14 cellular contexts compared by ENCODE assay signal in the genomic region with DNA sequence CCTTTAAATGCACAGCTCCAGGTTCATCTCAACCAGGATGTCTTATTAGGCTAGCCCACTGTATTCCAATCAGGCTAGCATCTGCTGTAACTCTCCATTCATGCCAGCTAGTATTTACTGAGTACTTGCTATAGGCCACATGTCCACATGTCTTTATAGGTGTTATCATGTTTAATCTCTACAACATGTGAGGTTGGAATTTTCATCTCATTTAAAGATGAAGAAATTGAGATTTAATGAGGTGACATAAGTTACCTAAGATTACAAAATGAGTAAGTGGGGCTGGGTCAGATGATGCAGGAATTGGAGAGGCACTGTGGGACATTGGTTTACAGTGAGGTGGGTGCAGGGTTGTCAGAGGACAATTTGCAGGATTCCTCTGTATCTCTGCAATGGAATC. TPM values are rescaled to one million over a fixed set of nuclear protein-coding genes. Genes with fewer than 3 reads are reported as not detected.
DNase-seq lines count a peak whose midpoint lies in the region; ATAC-seq, FAIRE-seq and TF ChIP-seq lines count a peak whose summit lies in the region.
"Had no signal": no experiment of that assay in that cellular context is flagged by ENCODE, and none has a peak within 500 bp of the region (broad histone marks: within the 10 kb centered on the region; RNA-seq: fewer than 3 reads in every experiment).

No MANE protein-coding gene starts in this region.

- H3K27me3 ChIP-seq in heart right ventricle (no peaks in the 10 kb centered on the region), vagina (no peaks in the 10 kb centered on the region), small intestine (ENCODE audit: control insufficient read depth in 2 of 2, insufficient read depth in 2 of 2, low read length in 2 of 2) (no peaks in the 10 kb centered on the region)
- H3K27me3 ChIP-seq: cardiac muscle cell had no signal

- peaks cover 0 to 6% (median 0%) of the 10 kb centered on the region in 9 donors for H3K36me3 ChIP-seq in heart right ventricle
- H3K36me3 ChIP-seq in vagina = no peaks in the 10 kb centered on the region
- H3K36me3 ChIP-seq in small intestine (ENCODE audit: control insufficient read depth in 2 of 2, insufficient read depth in 2 of 2, low read length in 2 of 2) = no peaks in the 10 kb centered on the region
- H3K36me3 ChIP-seq: cardiac muscle cell had no signal

- H3K27ac Mint-ChIP-seq in brain = peak overlapping the region; percentile 7 to 98 (median 97)
- no peak overlapping the region for H3K27ac Mint-ChIP-seq in nephron progenitor cell

- H3K36me3 Mint-ChIP-seq in brain (no peaks in the 10 kb centered on the region), nephron progenitor cell (ENCODE audit: low read depth) (peaks cover 10% of the 10 kb centered on the region)

- H3K4me3 Mint-ChIP-seq in brain (peak overlapping the region; percentile 56 to 99 (median 94)), nephron progenitor cell (peak overlapping the region; percentile 51)

- ATAC-seq in heart right ventricle = no peak
- ATAC-seq in Right ventricle myocardium inferior = no peak
- no peak for ATAC-seq in HG03520 (IDR thresholded peaks at IDR 0.05; ENCODE audit: unreplicated experiment)
- ATAC-seq: esophagus mucosa had no signal

- no peak for TF ChIP-seq POLR2A in vagina (IDR thresholded peaks at IDR 0.05)

- H3K27me3 Mint-ChIP-seq in brain (peaks cover 5% of the 10 kb centered on the region), nephron progenitor cell (ENCODE audit: low read depth, poor library complexity) (peaks cover 5% of the 10 kb centered on the region)

- H3K4me3 ChIP-seq in heart right ventricle (no peak overlapping the region), vagina (no peak overlapping the region), small intestine (ENCODE audit: low read depth in 1 of 2, low read length in 2 of 2) (no peak overlapping the region)
- H3K4me3 ChIP-seq: cardiac muscle cell had no signal

- H3K27ac ChIP-seq in heart right ventricle (peak overlapping the region in 8 of 10 donors; percentile 79 to 96 (median 89)), vagina (peak overlapping the region; percentile 94), small intestine (ENCODE audit: low read depth in 1 of 2, low read length in 1 of 2) (no peak overlapping the region)

- intact Hi-C loops in heart right ventricle (cut with DNase I) = loop anchor here in 1 of 10 donors (5.0 kb wide), 1 partner anchor 34 kb away; no protein-coding TSS in a partner anchor
- intact Hi-C loops in Right ventricle myocardium inferior (cut with DNase I) = loop anchor here (5.0 kb wide), 2 partner anchors 39 to 184 kb away; no protein-coding TSS in a partner anchor
- intact Hi-C loops in vagina (cut with DNase I) = loop anchor here (5.0 kb wide), 1 partner anchor 164 kb away; a partner anchor contains a TSS

- DNase-seq in heart right ventricle = no peak
- DNase-seq in Right ventricle myocardium inferior (ENCODE audit: missing footprints) = no peak
- DNase-seq in nephron progenitor cell = no peak
- no peak for DNase-seq in vagina (ENCODE audit: extremely low spot score in 2 of 2)
- DNase-seq in DMS114 treated with DMSO at 0.1 percent for 48 hours (lab: John Stamatoyannopoulos, UW; ENCODE audit: unreplicated experiment) = no peak
- no peak for DNase-seq in small intestine
- DNase-seq: GDM1, Karpas-422, NCI-H1930, SHP77 treated with DMSO at 0.1 percent for 48 hours had no signal

- H3K9me3 ChIP-seq in heart right ventricle (no peaks in the 10 kb centered on the region), vagina (no peaks in the 10 kb centered on the region), small intestine (ENCODE audit: control insufficient read depth, low read depth) (no peaks in the 10 kb centered on the region)

- TF ChIP-seq CTCF in heart right ventricle (IDR thresholded peaks at IDR 0.05) (no peak), brain (conservative IDR thresholded peaks at IDR 0.05) (no peak), nephron progenitor cell (IDR thresholded peaks at IDR 0.05) (no peak), vagina (IDR thresholded peaks at IDR 0.05) (no peak)

- peaks cover 59% of the 10 kb centered on the region for H3K4me1 Mint-ChIP-seq in brain
- peaks cover 70% of the 10 kb centered on the region for H3K4me1 Mint-ChIP-seq in nephron progenitor cell

- peaks cover 0 to 3% (median 0%) of the 10 kb centered on the region in 5 experiments for H3K9me3 Mint-ChIP-seq in brain
- no peaks in the 10 kb centered on the region for H3K9me3 Mint-ChIP-seq in nephron progenitor cell

- no peak for FAIRE-seq in small intestine (lab: Jason Lieb, UNC)

- H3K4me1 ChIP-seq in heart right ventricle (peaks cover 22 to 60% (median 50%) of the 10 kb centered on the region in 9 donors), vagina (peaks cover 46% of the 10 kb centered on the region), small intestine (ENCODE audit: control insufficient read depth in 2 of 2, insufficient read depth in 1 of 2, low read depth in 1 of 2, low read length in 1 of 2) (peaks cover 3 to 6% of the 10 kb centered on the region in 2 donors)

RNA-seq across cellular contexts. Expression of a gene that starts 2.9 kb away (rescaled TPM):
- total RNA-seq in heart right ventricle = 10 to 100 TPM; 12.4 to 23.9 (median 16.8) TPM
- polyA plus RNA-seq in heart right ventricle = 10 to 100 TPM in 1 of 2 donors, 1 to 10 TPM in 1; 9.7 to 29.1 TPM
- 19.7 TPM for total RNA-seq in Right ventricle myocardium inferior
- 39.4 TPM for polyA plus RNA-seq in brain (ENCODE audit: insufficient read depth, low read depth, low replicate concordance)
- 33.4 TPM for total RNA-seq in vagina
- polyA plus RNA-seq in small intestine = 1 to 10 TPM; 5.1 to 9.7 (median 8.4) TPM

RNA-seq across cellular contexts. Expression of a gene that starts 3.2 kb away (rescaled TPM):
- total RNA-seq in heart right ventricle (10 to 100 TPM; 16.4 to 31.9 (median 19.2) TPM), Right ventricle myocardium inferior (20.2 TPM), vagina (32.4 TPM)
- polyA plus RNA-seq in heart right ventricle (10 to 100 TPM; 11.1 to 37.8 TPM), brain (ENCODE audit: insufficient read depth, low read depth, low replicate concordance) (15.6 TPM), small intestine (10 to 100 TPM; 17.0 to 27.1 (median 17.9) TPM)

RNA-seq across cellular contexts. Expression of a gene that starts 14.5 kb away (rescaled TPM):
- total RNA-seq in heart right ventricle = under 1 TPM in 4 of 10 donors, not detected in 6; 0.15 to 0.23 (median 0.16) TPM
- polyA plus RNA-seq in heart right ventricle = under 1 TPM in 1 of 2 donors, not detected in 1; 0.10 TPM
- not detected for total RNA-seq in Right ventricle myocardium inferior
- 1.4 TPM for polyA plus RNA-seq in brain (ENCODE audit: insufficient read depth, low read depth, low replicate concordance)
- total RNA-seq in vagina = not detected
- polyA plus RNA-seq in small intestine = under 1 TPM; 0.04 to 0.67 (median 0.27) TPM

Comparison
In these comparisons a context has a peak if more than half of its experiments do, and no peak if none do; other contexts are left out.
1. H3K27ac ChIP-seq: peak in heart right ventricle (8 of 10) and vagina (single experiment); none in small intestine (0 of 2).